Comparison of ENCODE assay signal across 1 cellular context in genomic region chr4:60846678-60847077, GRCh38.
TF ChIP-seq lines count a peak whose summit lies in the region.

No MANE protein-coding gene starts in this region.

TF ChIP-seq in IMR-90, 13 proteins besides CTCF, POLR2A, EP300 and RAD21 (continued from another document):
- TF ChIP-seq ELK1 (IDR thresholded peaks at IDR 0.05; ENCODE audit: borderline replicate concordance, low read depth, low read length), result no peak
